ENCODE assay signal across 1 cellular context in genomic region chr2:73176881-73177644, GRCh38.
TF ChIP-seq lines count a peak whose summit lies in the region.

No MANE protein-coding gene starts in this region.

TF ChIP-seq in K562, 482 proteins besides CTCF, POLR2A, EP300 and RAD21 (continued from another document and continues in another):
- no peak for TF ChIP-seq ZBTB5 (IDR thresholded peaks at IDR 0.05)
- peak; percentile 66 for TF ChIP-seq GABPB1 (CRISPR knock-in tag; IDR thresholded peaks at IDR 0.05)
- peak; percentile 46; the same call in 1 of the 2 replicates for TF ChIP-seq TOE1 (IDR thresholded peaks at IDR 0.05; ENCODE audit: borderline replicate concordance)
- TF ChIP-seq TOE1 (CRISPR knock-in tag; IDR thresholded peaks at IDR 0.05; ENCODE audit: borderline replicate concordance, low read depth) = no peak
- no peak for TF ChIP-seq ZNF764 (CRISPR knock-in tag; IDR thresholded peaks at IDR 0.05; ENCODE audit: low read depth)
- TF ChIP-seq NR2F6 (CRISPR knock-in tag; IDR thresholded peaks at IDR 0.05) = no peak
- TF ChIP-seq PHF21A (IDR thresholded peaks at IDR 0.05; ENCODE audit: borderline replicate concordance, low read depth) = 0 out of 2 replicates have a peak, but pooled peaks have one; percentile 60
- no peak for TF ChIP-seq PTRF (tag; IDR thresholded peaks at IDR 0.05)
- TF ChIP-seq RUNX1 (IDR thresholded peaks at IDR 0.05; ENCODE audit: low read depth) = no peak
- no peak for TF ChIP-seq ZSCAN32 (CRISPR knock-in tag; IDR thresholded peaks at IDR 0.05)
- TF ChIP-seq ZFP30 (CRISPR knock-in tag; IDR thresholded peaks at IDR 0.05; ENCODE audit: borderline replicate concordance) = no peak
- peak; percentile 39 for TF ChIP-seq RBBP5 (IDR thresholded peaks at IDR 0.05; ENCODE audit: borderline replicate concordance, insufficient read depth, low read length, poor library complexity, severe bottlenecking)
- TF ChIP-seq LEF1 (IDR thresholded peaks at IDR 0.05) = no peak
- peak; percentile 30; the same call in 1 of the 2 replicates for TF ChIP-seq ZBTB2 (IDR thresholded peaks at IDR 0.05)
- TF ChIP-seq TEAD2 (tag; IDR thresholded peaks at IDR 0.05) = no peak
- TF ChIP-seq JUND (IDR thresholded peaks at IDR 0.05; ENCODE audit: borderline replicate concordance, low read depth, low read length) = 0 out of 2 replicates have a peak, but pooled peaks have one; percentile 38
- TF ChIP-seq JUND (tag; IDR thresholded peaks at IDR 0.05; ENCODE audit: borderline replicate concordance, low read depth, low read length) = no peak; the same call in 2 of the 3 replicates
- peak; percentile 34 for TF ChIP-seq CTCFL (IDR thresholded peaks at IDR 0.05; ENCODE audit: borderline replicate concordance, insufficient read depth, low read depth, low read length, poor library complexity, severe bottlenecking)
- no peak for TF ChIP-seq WHSC1 (IDR thresholded peaks at IDR 0.05; ENCODE audit: low read length)
- TF ChIP-seq ZNF318 (IDR thresholded peaks at IDR 0.05; ENCODE audit: borderline replicate concordance in 1 of 2, low read depth in 1 of 2) = no peak
- TF ChIP-seq ZBTB8A (IDR thresholded peaks at IDR 0.05; ENCODE audit: partially characterized antibody) = no peak
- peak; percentile 34; the same call in 1 of the 2 replicates for TF ChIP-seq ZNF24 (IDR thresholded peaks at IDR 0.05)
- peak; percentile 92 to 96 for TF ChIP-seq MAZ (CRISPR knock-in tag; conservative IDR thresholded peaks at IDR 0.05 in 1 of 2, IDR thresholded peaks at IDR 0.05 in 1 of 2)
- no peak for TF ChIP-seq NFE2 (IDR thresholded peaks at IDR 0.05; ENCODE audit: low read depth)
- TF ChIP-seq ZNF589 (CRISPR knock-in tag; IDR thresholded peaks at IDR 0.05; ENCODE audit: low read depth) = no peak
- no peak for TF ChIP-seq HDAC3 (IDR thresholded peaks at IDR 0.05; ENCODE audit: borderline replicate concordance, partially characterized antibody)
- TF ChIP-seq FOXA3 (CRISPR knock-in tag; conservative IDR thresholded peaks at IDR 0.05 in 1 of 2, IDR thresholded peaks at IDR 0.05 in 1 of 2) = no peak
- TF ChIP-seq RAD51 (IDR thresholded peaks at IDR 0.05; ENCODE audit: borderline replicate concordance, low read depth) = no peak
- TF ChIP-seq YY1 (IDR thresholded peaks at IDR 0.05; ENCODE audit: borderline replicate concordance in 1 of 3, control insufficient read depth in 1 of 3, extremely low read depth in 1 of 3, insufficient read depth in 3 of 3, insufficient read length in 1 of 3, insufficient replicate concordance in 2 of 3, low read depth in 1 of 3, low read length in 2 of 3) = peak in 2 of 3 experiments; percentile 8 to 43
- TF ChIP-seq SPI1 (IDR thresholded peaks at IDR 0.05; ENCODE audit: borderline replicate concordance, low read depth, low read length) = peak; percentile 1; the same call in 1 of the 2 replicates
- TF ChIP-seq TAF9B (IDR thresholded peaks at IDR 0.05; ENCODE audit: partially characterized antibody) = no peak
- TF ChIP-seq PATZ1 (CRISPR knock-in tag; IDR thresholded peaks at IDR 0.05; ENCODE audit: borderline replicate concordance) = no peak
- no peak for TF ChIP-seq ZNF518B (CRISPR knock-in tag; IDR thresholded peaks at IDR 0.05)
- no peak for TF ChIP-seq ZNF274 (IDR thresholded peaks at IDR 0.05; ENCODE audit: borderline replicate concordance, low read depth, low read length)
- no peak for TF ChIP-seq ELF2 (CRISPR knock-in tag; IDR thresholded peaks at IDR 0.05)
- no peak for TF ChIP-seq KDM2B (CRISPR knock-in tag; IDR thresholded peaks at IDR 0.05)
- no peak for TF ChIP-seq ZSCAN29 (IDR thresholded peaks at IDR 0.05)
- TF ChIP-seq DACH1 (IDR thresholded peaks at IDR 0.05; ENCODE audit: partially characterized antibody) = no peak
- no peak for TF ChIP-seq SFPQ (IDR thresholded peaks at IDR 0.05; ENCODE audit: low read depth, low read length)
